1 cellular context compared by ENCODE assay signal in genomic region chr9:82586918-82587356, GRCh38.
TF ChIP-seq lines count a peak whose summit lies in the region.

No MANE protein-coding gene starts in this region.

TF ChIP-seq in HepG2, 621 proteins besides CTCF, POLR2A, EP300 and RAD21 (continued from another document):
- TF ChIP-seq DZIP1 (CRISPR knock-in tag; IDR thresholded peaks at IDR 0.05) (no peak), FOXJ3 (CRISPR knock-in tag; IDR thresholded peaks at IDR 0.05; ENCODE audit: borderline replicate concordance) (peak; percentile 20; the same call in 1 of the 2 replicates), FOXP4 (CRISPR knock-in tag; IDR thresholded peaks at IDR 0.05) (peak; percentile 74), PHF21A (CRISPR knock-in tag; IDR thresholded peaks at IDR 0.05) (peak; percentile 64; the same call in 1 of the 2 replicates)
TF ChIP-seq in HepG2: peak in this region for 62.
